In genomic region chr17:65123757-65124675, GRCh38 we compare ENCODE assay signal across 8 cellular contexts. TPM values are rescaled to one million over a fixed set of nuclear protein-coding genes. Genes with fewer than 3 reads are reported as not detected.
A peak's percentile ranks its signal among the peaks of the same experiment; 100 is the strongest.
DNase-seq lines count a peak whose midpoint lies in the region; ATAC-seq, FAIRE-seq and TF ChIP-seq lines count a peak whose summit lies in the region.

No MANE protein-coding gene starts in this region.

- H3K27ac Mint-ChIP-seq in activated CD4-positive, alpha-beta T cell treated with anti-CD3 and anti-CD28 coated beads, Interleukin-2, amount 10 ng/mL, durations not matched to agents 7 days and 5 days, result peak overlapping the region; percentile 92
- peak overlapping the region; percentile 95 for H3K27ac Mint-ChIP-seq in activated T-helper 2 cell treated with anti-CD3 and anti-CD28 coated beads, Interferon-gamma antibody, Interleukin-2, Interleukin-4, amounts not matched to agents 10 μg/mL and 5 μg/mL and 100 μg/mL, durations not matched to agents 14 hours and 24 hours and 36 hours

- no peaks in the 10 kb centered on the region for H3K9me3 ChIP-seq in kidney (ENCODE audit: control insufficient read depth in 1 of 2, low read length in 2 of 2)
- no peaks in the 10 kb centered on the region for H3K9me3 ChIP-seq in testis

- H3K36me3 ChIP-seq in kidney (ENCODE audit: control insufficient read depth in 1 of 2, insufficient read depth in 2 of 2, low read length in 2 of 2) (no peaks in the 10 kb centered on the region), testis (ENCODE audit: low read depth, missing control alignments) (no peaks in the 10 kb centered on the region)

- POLR2A ChIA-PET in activated CD4-positive, alpha-beta T cell treated with anti-CD3 and anti-CD28 coated beads, Interleukin-2, amount 10 ng/mL, durations not matched to agents 7 days and 5 days (lab: Charles Lee), result no interaction called here

- peak overlapping the region; percentile 6 to 79 for H3K9ac ChIP-seq in kidney (ENCODE audit: low read length in 2 of 2)

- peaks cover 0 to 3% of the 10 kb centered on the region in 2 donors for H3K4me1 ChIP-seq in kidney (ENCODE audit: control insufficient read depth in 1 of 2, insufficient read depth in 1 of 2, low read depth in 1 of 2, low read length in 2 of 2)
- H3K4me1 ChIP-seq in testis, result peaks cover 7% of the 10 kb centered on the region

- H3K4me1 Mint-ChIP-seq in activated CD4-positive, alpha-beta T cell treated with anti-CD3 and anti-CD28 coated beads, Interleukin-2, amount 10 ng/mL, durations not matched to agents 7 days and 5 days, result peaks cover 30% of the 10 kb centered on the region
- H3K4me1 Mint-ChIP-seq in activated T-helper 2 cell treated with anti-CD3 and anti-CD28 coated beads, Interferon-gamma antibody, Interleukin-2, Interleukin-4, amounts not matched to agents 10 μg/mL and 5 μg/mL and 100 μg/mL, durations not matched to agents 14 hours and 24 hours and 36 hours (ENCODE audit: low read depth), result peaks cover 35% of the 10 kb centered on the region

- 56 to 72% methylated on average over 9 of the region's 9 CpGs for WGBS in testis, 2 donors

- H3K27ac ChIP-seq in kidney (ENCODE audit: low read depth in 2 of 2, low read length in 2 of 2), result peak overlapping the region in 1 of 2 donors; percentile 66
- H3K27ac ChIP-seq in testis, result peak overlapping the region; percentile 90 to 91

- no peak for FAIRE-seq in kidney (lab: Jason Lieb, UNC)

- no peak for TF ChIP-seq CTCF in kidney (IDR thresholded peaks at IDR 0.05; ENCODE audit: borderline replicate concordance, extremely low read depth, insufficient read depth)
- no peak for TF ChIP-seq CTCF in testis (IDR thresholded peaks at IDR 0.05)

- intact Hi-C loops in activated T-helper 2 cell treated with anti-CD3 and anti-CD28 coated beads, Interferon-gamma antibody, Interleukin-2, Interleukin-4, amounts not matched to agents 10 μg/mL and 5 μg/mL and 100 μg/mL, durations not matched to agents 14 hours and 24 hours and 36 hours (cut with micrococcal nuclease), result loop anchor here (1.0 to 2.0 kb wide), 4 partner anchors 12 to 149 kb away; no protein-coding TSS in a partner anchor
- intact Hi-C loops in kidney (cut with DNase I) (no loop called here), testis (cut with DNase I; ENCODE audit: low total_unique reads) (no loop called here), sciatic nerve (cut with DNase I) (no loop called here)

- no peaks in the 10 kb centered on the region for H3K27me3 ChIP-seq in testis

- H3K4me3 ChIP-seq in kidney (ENCODE audit: low read length in 2 of 2) (peak overlapping the region; percentile 59 to 70), testis (peak overlapping the region; percentile 68 to 87)

- peaks cover 19% of the 10 kb centered on the region for H3K27me3 Mint-ChIP-seq in activated CD4-positive, alpha-beta T cell treated with anti-CD3 and anti-CD28 coated beads, Interleukin-2, amount 10 ng/mL, durations not matched to agents 7 days and 5 days
- peaks cover 10% of the 10 kb centered on the region for H3K27me3 Mint-ChIP-seq in activated T-helper 2 cell treated with anti-CD3 and anti-CD28 coated beads, Interferon-gamma antibody, Interleukin-2, Interleukin-4, amounts not matched to agents 10 μg/mL and 5 μg/mL and 100 μg/mL, durations not matched to agents 14 hours and 24 hours and 36 hours (ENCODE audit: low read depth)

- no peak for DNase-seq in activated CD4-positive, alpha-beta T cell treated with anti-CD3 and anti-CD28 coated beads, Interleukin-2, amount 10 ng/mL, durations not matched to agents 7 days and 5 days
- DNase-seq in activated CD4-positive, alpha-beta T cell treated with anti-CD3 and anti-CD28 coated beads, Interleukin-2, amount 50 U/mL, for 4 hours, result no peak
- no peak for DNase-seq in activated T-helper 2 cell treated with anti-CD3 and anti-CD28 coated beads, Interferon-gamma antibody, Interleukin-2, Interleukin-4, amounts not matched to agents 10 μg/mL and 5 μg/mL and 100 μg/mL, durations not matched to agents 14 hours and 24 hours and 36 hours (ENCODE audit: low spot score)
- DNase-seq in kidney, result no peak
- no peak for DNase-seq in testis
- no peak for DNase-seq in sciatic nerve (ENCODE audit: low spot score)
- no peak for DNase-seq in effector CD8-positive, alpha-beta T cell (lab: John Stamatoyannopoulos, UW)

- H3K4me3 Mint-ChIP-seq in activated CD4-positive, alpha-beta T cell treated with anti-CD3 and anti-CD28 coated beads, Interleukin-2, amount 10 ng/mL, durations not matched to agents 7 days and 5 days, result peak overlapping the region; percentile 80
- H3K4me3 Mint-ChIP-seq in activated T-helper 2 cell treated with anti-CD3 and anti-CD28 coated beads, Interferon-gamma antibody, Interleukin-2, Interleukin-4, amounts not matched to agents 10 μg/mL and 5 μg/mL and 100 μg/mL, durations not matched to agents 14 hours and 24 hours and 36 hours (ENCODE audit: low read depth), result peak overlapping the region; percentile 82

- TF ChIP-seq POLR2A in testis (IDR thresholded peaks at IDR 0.05), result no peak

- CTCF ChIA-PET in activated CD4-positive, alpha-beta T cell treated with anti-CD3 and anti-CD28 coated beads, Interleukin-2, amount 10 ng/mL, durations not matched to agents 7 days and 5 days (lab: Charles Lee), result interaction anchor here (0.6 to 2.3 kb wide), 3 partner anchors 13 to 974 kb away, joined by 4 to 10 read pairs (median 5); partner anchors contain the start of gene RGS9

- peaks cover under 1% of the 10 kb centered on the region for H3K9me3 Mint-ChIP-seq in activated CD4-positive, alpha-beta T cell treated with anti-CD3 and anti-CD28 coated beads, Interleukin-2, amount 10 ng/mL, durations not matched to agents 7 days and 5 days
- no peaks in the 10 kb centered on the region for H3K9me3 Mint-ChIP-seq in activated T-helper 2 cell treated with anti-CD3 and anti-CD28 coated beads, Interferon-gamma antibody, Interleukin-2, Interleukin-4, amounts not matched to agents 10 μg/mL and 5 μg/mL and 100 μg/mL, durations not matched to agents 14 hours and 24 hours and 36 hours

- H3K36me3 Mint-ChIP-seq in activated CD4-positive, alpha-beta T cell treated with anti-CD3 and anti-CD28 coated beads, Interleukin-2, amount 10 ng/mL, durations not matched to agents 7 days and 5 days (ENCODE audit: low read depth), result no peaks in the 10 kb centered on the region
- H3K36me3 Mint-ChIP-seq in activated T-helper 2 cell treated with anti-CD3 and anti-CD28 coated beads, Interferon-gamma antibody, Interleukin-2, Interleukin-4, amounts not matched to agents 10 μg/mL and 5 μg/mL and 100 μg/mL, durations not matched to agents 14 hours and 24 hours and 36 hours (ENCODE audit: low read depth), result no peaks in the 10 kb centered on the region

- ATAC-seq in sciatic nerve, result no peak
- no peak for ATAC-seq in HG03108 (IDR thresholded peaks at IDR 0.05; ENCODE audit: unreplicated experiment)

RNA-seq across cellular contexts. Expression of gene RGS9, which starts 13.2 kb away (rescaled TPM):
- total RNA-seq in activated CD4-positive, alpha-beta T cell treated with anti-CD3 and anti-CD28 coated beads, Interleukin-2, amount 10 ng/mL, durations not matched to agents 7 days and 5 days, result 1 to 10 TPM; 6.0 to 6.3 TPM
- 16.1 and 16.3 TPM in 2 replicates for total RNA-seq in activated T-helper 2 cell treated with anti-CD3 and anti-CD28 coated beads, Interferon-gamma antibody, Interleukin-2, Interleukin-4, amounts not matched to agents 10 μg/mL and 5 μg/mL and 100 μg/mL, durations not matched to agents 14 hours and 24 hours and 36 hours
- total RNA-seq in kidney, result 4.2 TPM
- 7.2 TPM for polyA plus RNA-seq in kidney (ENCODE audit: insufficient read depth, low read depth, low replicate concordance)
- 1 to 10 TPM; 5.7 to 7.9 TPM for total RNA-seq in testis
- 4.6 TPM for polyA plus RNA-seq in testis (ENCODE audit: insufficient read depth, low read depth, low replicate concordance)
- 21.0 TPM for total RNA-seq in sciatic nerve
